2 cellular contexts compared by ENCODE assay signal in the genomic region with DNA sequence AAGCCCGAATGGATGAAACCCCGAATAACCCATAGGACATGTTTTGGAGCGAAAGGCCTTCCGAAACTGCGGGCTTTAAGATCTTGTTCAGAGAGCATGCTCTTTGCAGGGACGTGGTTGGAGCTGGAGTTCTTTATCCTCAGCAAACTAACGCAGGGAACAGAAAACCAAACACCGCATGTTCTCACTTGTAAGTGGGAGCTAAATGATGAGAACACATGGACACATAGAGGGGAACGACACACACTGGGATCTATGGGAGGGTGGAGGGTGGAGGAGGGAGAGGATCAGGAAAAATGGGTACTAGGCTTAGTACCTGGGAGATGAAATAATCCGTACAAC.
TF ChIP-seq lines count a peak whose summit lies in the region.

No MANE protein-coding gene starts in this region.

TF ChIP-seq in IMR-90, 13 proteins besides CTCF, POLR2A, EP300 and RAD21:
- TF ChIP-seq, protein P1, sequence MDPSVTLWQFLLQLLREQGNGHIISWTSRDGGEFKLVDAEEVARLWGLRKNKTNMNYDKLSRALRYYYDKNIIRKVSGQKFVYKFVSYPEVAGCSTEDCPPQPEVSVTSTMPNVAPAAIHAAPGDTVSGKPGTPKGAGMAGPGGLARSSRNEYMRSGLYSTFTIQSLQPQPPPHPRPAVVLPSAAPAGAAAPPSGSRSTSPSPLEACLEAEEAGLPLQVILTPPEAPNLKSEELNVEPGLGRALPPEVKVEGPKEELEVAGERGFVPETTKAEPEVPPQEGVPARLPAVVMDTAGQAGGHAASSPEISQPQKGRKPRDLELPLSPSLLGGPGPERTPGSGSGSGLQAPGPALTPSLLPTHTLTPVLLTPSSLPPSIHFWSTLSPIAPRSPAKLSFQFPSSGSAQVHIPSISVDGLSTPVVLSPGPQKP (IDR thresholded peaks at IDR 0.05; ENCODE audit: borderline replicate concordance, low read depth, low read length) = no peak
- no peak for TF ChIP-seq CEBPB (IDR thresholded peaks at IDR 0.05; ENCODE audit: low read depth, low read length)
- TF ChIP-seq BHLHE40 (IDR thresholded peaks at IDR 0.05; ENCODE audit: low read depth, low read length) = no peak
- TF ChIP-seq MXI1 (IDR thresholded peaks at IDR 0.05; ENCODE audit: borderline replicate concordance, low read depth, low read length) = no peak
- no peak for TF ChIP-seq CHD1 (IDR thresholded peaks at IDR 0.05; ENCODE audit: low read depth, low read length)
- no peak for TF ChIP-seq SMC3 (IDR thresholded peaks at IDR 0.05; ENCODE audit: low read depth, low read length)
- no peak for TF ChIP-seq FOS (IDR thresholded peaks at IDR 0.05; ENCODE audit: low read depth, low read length)
- TF ChIP-seq, protein P2, sequence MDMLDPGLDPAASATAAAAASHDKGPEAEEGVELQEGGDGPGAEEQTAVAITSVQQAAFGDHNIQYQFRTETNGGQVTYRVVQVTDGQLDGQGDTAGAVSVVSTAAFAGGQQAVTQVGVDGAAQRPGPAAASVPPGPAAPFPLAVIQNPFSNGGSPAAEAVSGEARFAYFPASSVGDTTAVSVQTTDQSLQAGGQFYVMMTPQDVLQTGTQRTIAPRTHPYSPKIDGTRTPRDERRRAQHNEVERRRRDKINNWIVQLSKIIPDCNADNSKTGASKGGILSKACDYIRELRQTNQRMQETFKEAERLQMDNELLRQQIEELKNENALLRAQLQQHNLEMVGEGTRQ (IDR thresholded peaks at IDR 0.05; ENCODE audit: low read depth, low read length) = no peak
- TF ChIP-seq MAFK (IDR thresholded peaks at IDR 0.05; ENCODE audit: low read depth, low read length) = no peak
- no peak for TF ChIP-seq MAZ (IDR thresholded peaks at IDR 0.05; ENCODE audit: borderline replicate concordance, low read depth, low read length)
- TF ChIP-seq RCOR1 (IDR thresholded peaks at IDR 0.05; ENCODE audit: insufficient replicate concordance, low read length) = no peak
- no peak for TF ChIP-seq NFE2L2 (IDR thresholded peaks at IDR 0.05; ENCODE audit: low read depth, low read length)
- TF ChIP-seq RFX5 (IDR thresholded peaks at IDR 0.05; ENCODE audit: low read depth, low read length) = no peak

TF ChIP-seq in K562, 482 proteins besides CTCF, POLR2A, EP300 and RAD21 (continued from another document):
- TF ChIP-seq, protein P3, sequence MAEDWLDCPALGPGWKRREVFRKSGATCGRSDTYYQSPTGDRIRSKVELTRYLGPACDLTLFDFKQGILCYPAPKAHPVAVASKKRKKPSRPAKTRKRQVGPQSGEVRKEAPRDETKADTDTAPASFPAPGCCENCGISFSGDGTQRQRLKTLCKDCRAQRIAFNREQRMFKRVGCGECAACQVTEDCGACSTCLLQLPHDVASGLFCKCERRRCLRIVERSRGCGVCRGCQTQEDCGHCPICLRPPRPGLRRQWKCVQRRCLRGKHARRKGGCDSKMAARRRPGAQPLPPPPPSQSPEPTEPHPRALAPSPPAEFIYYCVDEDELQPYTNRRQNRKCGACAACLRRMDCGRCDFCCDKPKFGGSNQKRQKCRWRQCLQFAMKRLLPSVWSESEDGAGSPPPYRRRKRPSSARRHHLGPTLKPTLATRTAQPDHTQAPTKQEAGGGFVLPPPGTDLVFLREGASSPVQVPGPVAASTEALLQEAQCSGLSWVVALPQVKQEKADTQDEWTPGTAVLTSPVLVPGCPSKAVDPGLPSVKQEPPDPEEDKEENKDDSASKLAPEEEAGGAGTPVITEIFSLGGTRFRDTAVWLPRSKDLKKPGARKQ (CRISPR knock-in tag; IDR thresholded peaks at IDR 0.05) = no peak
- TF ChIP-seq ZKSCAN3 (CRISPR knock-in tag; IDR thresholded peaks at IDR 0.05) (no peak), MTA3 (IDR thresholded peaks at IDR 0.05; ENCODE audit: borderline replicate concordance) (no peak), ZFP36 (IDR thresholded peaks at IDR 0.05; ENCODE audit: low read depth, low read length, partially characterized antibody) (no peak), ZNF263 (CRISPR knock-in tag; IDR thresholded peaks at IDR 0.05; ENCODE audit: borderline replicate concordance) (peak; percentile 50; the same call in 1 of the 2 replicates), CHAMP1 (IDR thresholded peaks at IDR 0.05) (no peak), MGA (IDR thresholded peaks at IDR 0.05) (peak; percentile 52; the same call in 1 of the 2 replicates), CC2D1A (IDR thresholded peaks at IDR 0.05) (no peak), HEY1 (CRISPR knock-in tag; IDR thresholded peaks at IDR 0.05; ENCODE audit: borderline replicate concordance) (no peak), ZBTB26 (CRISPR knock-in tag; IDR thresholded peaks at IDR 0.05) (no peak), TFE3 (CRISPR knock-in tag; IDR thresholded peaks at IDR 0.05) (no peak), HDAC3 (IDR thresholded peaks at IDR 0.05; ENCODE audit: borderline replicate concordance, partially characterized antibody) (no peak)
- TF ChIP-seq, protein P4, sequence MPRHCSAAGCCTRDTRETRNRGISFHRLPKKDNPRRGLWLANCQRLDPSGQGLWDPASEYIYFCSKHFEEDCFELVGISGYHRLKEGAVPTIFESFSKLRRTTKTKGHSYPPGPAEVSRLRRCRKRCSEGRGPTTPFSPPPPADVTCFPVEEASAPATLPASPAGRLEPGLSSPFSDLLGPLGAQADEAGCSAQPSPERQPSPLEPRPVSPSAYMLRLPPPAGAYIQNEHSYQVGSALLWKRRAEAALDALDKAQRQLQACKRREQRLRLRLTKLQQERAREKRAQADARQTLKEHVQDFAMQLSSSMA (CRISPR knock-in tag; IDR thresholded peaks at IDR 0.05) = no peak
